In genomic region chr12:51269174-51270066, GRCh38 we compare ENCODE assay signal across 1 cellular context.
TF ChIP-seq lines count a peak whose summit lies in the region.

No MANE protein-coding gene starts in this region.

TF ChIP-seq in HepG2, 621 proteins besides CTCF, POLR2A, EP300 and RAD21 (continued from another document and continues in another):
- no peak for TF ChIP-seq ZNF782 (CRISPR knock-in tag; IDR thresholded peaks at IDR 0.05; ENCODE audit: borderline replicate concordance)
- no peak for TF ChIP-seq ZNF256 (CRISPR knock-in tag; conservative IDR thresholded peaks at IDR 0.05)
- TF ChIP-seq ZNF549 (CRISPR knock-in tag; IDR thresholded peaks at IDR 0.05) = no peak
- TF ChIP-seq ARID4A (CRISPR knock-in tag; IDR thresholded peaks at IDR 0.05; ENCODE audit: borderline replicate concordance) = peak; percentile 18; the same call in 1 of the 2 replicates
- no peak for TF ChIP-seq REPIN1 (CRISPR knock-in tag; IDR thresholded peaks at IDR 0.05; ENCODE audit: borderline replicate concordance, low read depth)
- no peak for TF ChIP-seq RFXANK (CRISPR knock-in tag; IDR thresholded peaks at IDR 0.05)
- peak; percentile 43; the same call in 1 of the 2 replicates for TF ChIP-seq ZNF563 (CRISPR knock-in tag; IDR thresholded peaks at IDR 0.05)
- peak; percentile 69; the same call in 1 of the 2 replicates for TF ChIP-seq RELA (CRISPR knock-in tag; IDR thresholded peaks at IDR 0.05)
- TF ChIP-seq NFE2L2 (IDR thresholded peaks at IDR 0.05; ENCODE audit: low read length) = no peak
- TF ChIP-seq IKZF1 (IDR thresholded peaks at IDR 0.05) = no peak
- 0 out of 2 replicates have a peak, but pooled peaks have one; percentile 27 for TF ChIP-seq ZNF564 (CRISPR knock-in tag; IDR thresholded peaks at IDR 0.05)
- TF ChIP-seq TCF7 (IDR thresholded peaks at IDR 0.05; ENCODE audit: low read depth) = no peak
- TF ChIP-seq ONECUT2 (CRISPR knock-in tag; IDR thresholded peaks at IDR 0.05) = no peak
- no peak for TF ChIP-seq PATZ1 (CRISPR knock-in tag; IDR thresholded peaks at IDR 0.05)
- TF ChIP-seq THAP7 (CRISPR knock-in tag; IDR thresholded peaks at IDR 0.05) = peak; percentile 49; the same call in 1 of the 2 replicates
- TF ChIP-seq XRCC5 (optimal IDR thresholded peaks at IDR 0.05; ENCODE audit: low read length) = peak; percentile 54
- TF ChIP-seq ZNF292 (CRISPR knock-in tag; IDR thresholded peaks at IDR 0.05; ENCODE audit: borderline replicate concordance, low read depth) = no peak
- TF ChIP-seq ZNF687 (CRISPR knock-in tag; IDR thresholded peaks at IDR 0.05) = peak; percentile 54
- peak; percentile 37 for TF ChIP-seq TEAD3 (CRISPR knock-in tag; optimal IDR thresholded peaks at IDR 0.05; ENCODE audit: borderline replicate concordance)
- 0 out of 2 replicates have a peak, but pooled peaks have one; percentile 72 for TF ChIP-seq ZNF800 (CRISPR knock-in tag; IDR thresholded peaks at IDR 0.05)
- no peak for TF ChIP-seq KLF12 (CRISPR knock-in tag; IDR thresholded peaks at IDR 0.05; ENCODE audit: borderline replicate concordance)
- no peak for TF ChIP-seq HDAC1 (CRISPR knock-in tag; IDR thresholded peaks at IDR 0.05)
- peak; percentile 15; the same call in 1 of the 2 replicates for TF ChIP-seq SRY (CRISPR knock-in tag; IDR thresholded peaks at IDR 0.05)
- TF ChIP-seq ZNF276 (CRISPR knock-in tag; IDR thresholded peaks at IDR 0.05; ENCODE audit: low read depth) = no peak
- no peak for TF ChIP-seq FOXP4 (CRISPR knock-in tag; IDR thresholded peaks at IDR 0.05)
- no peak for TF ChIP-seq DZIP1 (CRISPR knock-in tag; IDR thresholded peaks at IDR 0.05)
- TF ChIP-seq BORCS8-MEF2B (CRISPR knock-in tag; IDR thresholded peaks at IDR 0.05) = peak; percentile 16; the same call in 1 of the 2 replicates
- TF ChIP-seq HNF1A (IDR thresholded peaks at IDR 0.05; ENCODE audit: low read depth) = no peak
- TF ChIP-seq HNF1A (CRISPR knock-in tag; IDR thresholded peaks at IDR 0.05; ENCODE audit: borderline replicate concordance) = no peak
- no peak for TF ChIP-seq ZC3H4 (CRISPR knock-in tag; IDR thresholded peaks at IDR 0.05; ENCODE audit: borderline replicate concordance)
- no peak for TF ChIP-seq SMARCC2 (IDR thresholded peaks at IDR 0.05)
